Comparison of ENCODE assay signal across 9 cellular contexts in the genomic region with DNA sequence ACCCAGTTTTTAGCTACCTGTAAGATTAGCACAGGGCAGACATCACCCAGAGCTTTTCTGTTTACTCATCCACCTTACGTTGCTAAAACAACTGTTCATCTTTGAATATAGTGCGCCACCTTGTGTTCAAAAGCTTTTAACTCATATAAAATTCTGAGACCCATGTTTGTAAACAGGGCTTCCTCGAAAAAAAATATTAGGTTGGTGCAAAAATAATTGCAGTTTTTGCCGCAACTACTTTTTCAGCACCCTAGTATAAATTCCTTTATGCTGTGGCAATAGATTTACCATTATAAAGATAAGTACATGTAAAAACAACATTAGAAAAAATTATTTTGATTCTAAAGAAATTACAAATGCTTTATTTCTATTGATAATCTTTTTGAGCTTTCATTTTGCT.
DNase-seq lines count a peak whose midpoint lies in the region; ATAC-seq and TF ChIP-seq lines count a peak whose summit lies in the region.
"Had no signal": no experiment of that assay in that cellular context is flagged by ENCODE, and none has a peak within 500 bp of the region (broad histone marks: within the 10 kb centered on the region; RNA-seq: fewer than 3 reads in every experiment).

No MANE protein-coding gene starts in this region.

- DNase-seq in COR-L47 (lab: John Stamatoyannopoulos, UW) (peak; percentile 88), NCI-H1930 (lab: John Stamatoyannopoulos, UW) (peak; percentile 47 to 59), T-helper 17 cell (peak in 1 of 3 donors; percentile 23), fibroblast of peridontal ligament (ENCODE audit: extremely low read depth) (peak; percentile 91), neural progenitor cell (ENCODE audit: low spot score) (peak; percentile 91)
- no peak for DNase-seq in effector CD8-positive, alpha-beta T cell (lab: John Stamatoyannopoulos, UW)

- peaks cover 9% of the 10 kb centered on the region for H3F3A ChIP-seq in neural progenitor cell (ENCODE audit: low read depth)

- no peaks in the 10 kb centered on the region for H3K9me3 ChIP-seq in T-helper 17 cell (ENCODE audit: control insufficient read depth, low read length, poor library complexity, severe bottlenecking)
- no peaks in the 10 kb centered on the region for H3K9me3 ChIP-seq in neural progenitor cell (ENCODE audit: low read depth)

- H3K4me3 Mint-ChIP-seq in T-helper 17 cell (no peak overlapping the region), neural progenitor cell (no peak overlapping the region)
- H3K4me3 Mint-ChIP-seq: activated naive CD4-positive, alpha-beta T cell treated with anti-CD3 and anti-CD28 coated beads, Interleukin-2, amount 50 U/mL, for 24 hours had no signal

- H3K9me3 Mint-ChIP-seq in neural progenitor cell, result no peaks in the 10 kb centered on the region
- H3K9me3 Mint-ChIP-seq: activated naive CD4-positive, alpha-beta T cell treated with anti-CD3 and anti-CD28 coated beads, Interleukin-2, amount 50 U/mL, for 24 hours had no signal

- H3K4me1 ChIP-seq in neural progenitor cell, result no peaks in the 10 kb centered on the region

- H3K27me3 ChIP-seq in neural progenitor cell, result no peaks in the 10 kb centered on the region

- no peak overlapping the region for H3K4me3 ChIP-seq in neural progenitor cell

- H2AFZ ChIP-seq in neural progenitor cell (replicated peaks), result no peak overlapping the region

- no peaks in the 10 kb centered on the region for H3K36me3 ChIP-seq in neural progenitor cell

- TF ChIP-seq CTCF in neural progenitor cell (IDR thresholded peaks at IDR 0.05), result peak; percentile 77

- H3K27me3 Mint-ChIP-seq in T-helper 17 cell, result no peaks in the 10 kb centered on the region
- no peaks in the 10 kb centered on the region for H3K27me3 Mint-ChIP-seq in neural progenitor cell (ENCODE audit: insufficient read depth, low read depth)
- H3K27me3 Mint-ChIP-seq: activated naive CD4-positive, alpha-beta T cell treated with anti-CD3 and anti-CD28 coated beads, Interleukin-2, amount 50 U/mL, for 24 hours had no signal

- H3K27ac Mint-ChIP-seq in T-helper 17 cell, result no peak overlapping the region
- no peak overlapping the region for H3K27ac Mint-ChIP-seq in neural progenitor cell
- H3K27ac Mint-ChIP-seq: activated naive CD4-positive, alpha-beta T cell treated with anti-CD3 and anti-CD28 coated beads, Interleukin-2, amount 50 U/mL, for 24 hours had no signal

- H3K36me3 Mint-ChIP-seq in T-helper 17 cell (ENCODE audit: low read depth), result no peaks in the 10 kb centered on the region
- H3K36me3 Mint-ChIP-seq in neural progenitor cell, result no peaks in the 10 kb centered on the region

- no peak overlapping the region for H3K9ac ChIP-seq in neural progenitor cell

- no peaks in the 10 kb centered on the region for H3K4me1 Mint-ChIP-seq in T-helper 17 cell
- H3K4me1 Mint-ChIP-seq in neural progenitor cell, result no peaks in the 10 kb centered on the region
- H3K4me1 Mint-ChIP-seq: activated naive CD4-positive, alpha-beta T cell treated with anti-CD3 and anti-CD28 coated beads, Interleukin-2, amount 50 U/mL, for 24 hours had no signal

- ATAC-seq in GM18519 (IDR thresholded peaks at IDR 0.05; ENCODE audit: low FRiP score, unreplicated experiment) (peak; percentile 82), HG03025 (IDR thresholded peaks at IDR 0.05; ENCODE audit: low FRiP score, unreplicated experiment) (peak; percentile 59), T-helper 17 cell (peak; percentile 94)

- no peak overlapping the region for H3K4me2 ChIP-seq in neural progenitor cell

- no peaks in the 10 kb centered on the region for H3K79me2 ChIP-seq in neural progenitor cell (ENCODE audit: low read depth)

- H3K27ac ChIP-seq in neural progenitor cell, result no peak overlapping the region

- no peaks in the 10 kb centered on the region for H4K20me1 ChIP-seq in neural progenitor cell (ENCODE audit: low read depth)
